13 cellular contexts compared by ENCODE assay signal in genomic region chr19:47509170-47509847, GRCh38. TPM values are rescaled to one million over a fixed set of nuclear protein-coding genes. Genes with fewer than 3 reads are reported as not detected.
DNase-seq lines count a peak whose midpoint lies in the region; ATAC-seq and TF ChIP-seq lines count a peak whose summit lies in the region.
"Had no signal": no experiment of that assay in that cellular context is flagged by ENCODE, and none has a peak within 500 bp of the region (broad histone marks: within the 10 kb centered on the region; RNA-seq: fewer than 3 reads in every experiment).

No MANE protein-coding gene starts in this region.

- no peak for TF ChIP-seq POLR2A in prostate gland (IDR thresholded peaks at IDR 0.05)

- H3K27ac ChIP-seq in 22Rv1 (peak overlapping the region; percentile 92), prostate gland (peak overlapping the region; percentile 97 to 98)

- H3K4me3 ChIP-seq in epithelial cell of esophagus (ENCODE audit: low read length) (no peak overlapping the region), prostate gland (peak overlapping the region in 1 of 2 donors; percentile 78)
- H3K4me3 ChIP-seq: testis had no signal

- no peaks in the 10 kb centered on the region for H3K36me3 ChIP-seq in prostate gland

- DNase-seq in NCI-H446 treated with DMSO at 0.1 percent for 48 hours (lab: John Stamatoyannopoulos, UW) (peak; percentile 33), epithelial cell of esophagus (ENCODE audit: low read depth) (peak; percentile 60), prostate gland (ENCODE audit: low spot score) (no peak)
- DNase-seq in stimulated activated CD4-positive, alpha-beta T cell treated with anti-CD3 and anti-CD28 coated beads, Interleukin-12 subunit alpha, Interleukin-12 subunit beta, amount 100 ng/mL, for 4 hours, result no peak
- no peak for DNase-seq in activated effector memory CD4-positive, alpha-beta T cell treated with anti-CD3 and anti-CD28 coated beads, Interleukin-2, amount 50 U/mL, for 16 hours
- DNase-seq in central memory CD4-positive, alpha-beta T cell, result no peak
- DNase-seq: activated CD4-positive, CD25-positive, alpha-beta regulatory T cell; DMS79; naive B cell; NCI-H226; testis had no signal

- TF ChIP-seq CTCF in 22Rv1 (IDR thresholded peaks at IDR 0.05), result no peak
- no peak for TF ChIP-seq CTCF in epithelial cell of esophagus (IDR thresholded peaks at IDR 0.05; ENCODE audit: insufficient read depth, low read depth, low read length, missing control alignments)
- no peak for TF ChIP-seq CTCF in prostate gland (IDR thresholded peaks at IDR 0.05)

- intact Hi-C loops in prostate gland (cut with DNase I), result no loop called here

- no peaks in the 10 kb centered on the region for H3K9me3 ChIP-seq in prostate gland
- H3K9me3 ChIP-seq: testis had no signal

- H3K27me3 ChIP-seq in prostate gland (replicated peaks; ENCODE audit: insufficient read depth), result no peaks in the 10 kb centered on the region
- H3K27me3 ChIP-seq: testis had no signal

- ATAC-seq in GM18519 (IDR thresholded peaks at IDR 0.05; ENCODE audit: low FRiP score, unreplicated experiment), result no peak

- peaks cover 61% of the 10 kb centered on the region for H3K4me1 ChIP-seq in prostate gland (replicated peaks)

- 47% methylated on average over 20 of the region's 20 CpGs for WGBS in prostate gland

RNA-seq across cellular contexts. Expression of gene NAPA, which starts 5.6 kb away (rescaled TPM):
- total RNA-seq in prostate gland, result 100 to 1,000 TPM; 263 to 422 TPM

RNA-seq across cellular contexts. Expression of gene KPTN, which starts 25.3 kb away (rescaled TPM):
- total RNA-seq in prostate gland, result 1 to 10 TPM; 8.8 to 9.0 TPM

RNA-seq across cellular contexts. Expression of gene SLC8A2, which starts 37.6 kb away (rescaled TPM):
- 1 to 10 TPM; 1.3 to 7.7 TPM for total RNA-seq in prostate gland

Comparison
In these comparisons a context has a peak if more than half of its experiments do, and no peak if none do; other contexts are left out.
1. DNase-seq: peak in NCI-H446 treated with DMSO at 0.1 percent for 48 hours (single experiment) and epithelial cell of esophagus (single experiment); none in prostate gland (single experiment), stimulated activated CD4-positive, alpha-beta T cell treated with anti-CD3 and anti-CD28 coated beads, Interleukin-12 subunit alpha, Interleukin-12 subunit beta, amount 100 ng/mL, for 4 hours (single experiment), activated effector memory CD4-positive, alpha-beta T cell treated with anti-CD3 and anti-CD28 coated beads, Interleukin-2, amount 50 U/mL, for 16 hours (single experiment) and central memory CD4-positive, alpha-beta T cell (single experiment).